1 cellular context compared by ENCODE assay signal in the genomic region with DNA sequence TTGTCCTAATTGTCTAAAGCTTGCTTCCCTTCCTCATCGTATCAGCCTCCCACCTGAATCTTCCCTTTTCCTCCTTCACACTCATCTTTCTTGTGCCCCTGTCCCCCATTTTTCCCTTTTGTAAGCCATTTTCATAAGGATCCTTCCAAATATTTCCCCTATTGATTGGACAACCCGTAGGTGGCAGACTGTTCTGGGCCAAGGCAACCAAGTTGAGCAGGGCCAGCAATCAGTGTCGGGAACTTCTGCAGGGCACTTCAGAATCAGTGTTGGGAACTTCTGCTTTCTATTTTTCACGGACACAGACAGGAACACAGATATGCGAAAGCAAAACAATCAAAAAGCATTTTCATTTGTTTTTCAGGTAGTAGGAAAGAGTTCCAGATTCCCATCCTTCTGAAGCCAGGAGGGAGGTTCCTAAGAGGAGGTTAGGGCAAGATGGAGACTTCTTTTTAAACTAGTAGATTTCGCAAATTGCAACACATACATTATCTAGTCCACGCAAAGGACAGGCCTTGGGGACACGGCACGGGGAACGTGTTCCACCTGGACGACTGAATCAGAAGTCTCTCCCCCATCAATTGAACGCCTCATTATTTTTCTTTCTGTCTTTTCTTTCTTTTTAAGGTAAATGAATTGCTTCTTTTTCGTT.
A peak's percentile ranks its signal among the peaks of the same experiment; 100 is the strongest.
TF ChIP-seq lines count a peak whose summit lies in the region.

No MANE protein-coding gene starts in this region.

TF ChIP-seq in K562, 482 proteins besides CTCF, POLR2A, EP300 and RAD21 (continued from another document):
- no peak for TF ChIP-seq ZNF586 (CRISPR knock-in tag; conservative IDR thresholded peaks at IDR 0.05)
- TF ChIP-seq BRD9 (IDR thresholded peaks at IDR 0.05; ENCODE audit: low read depth, partially characterized antibody) = no peak
- peak; percentile 44; the same call in 1 of the 2 replicates for TF ChIP-seq SPI1 (IDR thresholded peaks at IDR 0.05; ENCODE audit: borderline replicate concordance, low read depth, low read length)
- peak in 1 of 2 experiments; percentile 75; a peak in 2 of 4 replicates for TF ChIP-seq HDAC1 (IDR thresholded peaks at IDR 0.05)
- TF ChIP-seq, protein P1, sequence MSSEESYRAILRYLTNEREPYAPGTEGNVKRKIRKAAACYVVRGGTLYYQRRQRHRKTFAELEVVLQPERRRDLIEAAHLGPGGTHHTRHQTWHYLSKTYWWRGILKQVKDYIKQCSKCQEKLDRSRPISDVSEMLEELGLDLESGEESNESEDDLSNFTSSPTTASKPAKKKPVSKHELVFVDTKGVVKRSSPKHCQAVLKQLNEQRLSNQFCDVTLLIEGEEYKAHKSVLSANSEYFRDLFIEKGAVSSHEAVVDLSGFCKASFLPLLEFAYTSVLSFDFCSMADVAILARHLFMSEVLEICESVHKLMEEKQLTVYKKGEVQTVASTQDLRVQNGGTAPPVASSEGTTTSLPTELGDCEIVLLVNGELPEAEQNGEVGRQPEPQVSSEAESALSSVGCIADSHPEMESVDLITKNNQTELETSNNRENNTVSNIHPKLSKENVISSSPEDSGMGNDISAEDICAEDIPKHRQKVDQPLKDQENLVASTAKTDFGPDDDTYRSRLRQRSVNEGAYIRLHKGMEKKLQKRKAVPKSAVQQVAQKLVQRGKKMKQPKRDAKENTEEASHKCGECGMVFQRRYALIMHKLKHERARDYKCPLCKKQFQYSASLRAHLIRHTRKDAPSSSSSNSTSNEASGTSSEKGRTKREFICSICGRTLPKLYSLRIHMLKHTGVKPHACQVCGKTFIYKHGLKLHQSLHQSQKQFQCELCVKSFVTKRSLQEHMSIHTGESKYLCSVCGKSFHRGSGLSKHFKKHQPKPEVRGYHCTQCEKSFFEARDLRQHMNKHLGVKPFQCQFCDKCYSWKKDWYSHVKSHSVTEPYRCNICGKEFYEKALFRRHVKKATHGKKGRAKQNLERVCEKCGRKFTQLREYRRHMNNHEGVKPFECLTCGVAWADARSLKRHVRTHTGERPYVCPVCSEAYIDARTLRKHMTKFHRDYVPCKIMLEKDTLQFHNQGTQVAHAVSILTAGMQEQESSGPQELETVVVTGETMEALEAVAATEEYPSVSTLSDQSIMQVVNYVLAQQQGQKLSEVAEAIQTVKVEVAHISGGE (CRISPR knock-in tag; IDR thresholded peaks at IDR 0.05) = 0 out of 6 replicates have a peak, but pooled peaks of 1 of the 3 experiments have one; percentile 22
- TF ChIP-seq MTA1 (IDR thresholded peaks at IDR 0.05; ENCODE audit: borderline replicate concordance) = peak; percentile 27; the same call in 1 of the 2 replicates
- no peak for TF ChIP-seq FOXK1 (CRISPR knock-in tag; IDR thresholded peaks at IDR 0.05; ENCODE audit: borderline replicate concordance)
- TF ChIP-seq ARNT (IDR thresholded peaks at IDR 0.05) = 0 out of 4 replicates have a peak, but pooled peaks of 1 of the 2 experiments have one; percentile 6
- TF ChIP-seq, protein P2, sequence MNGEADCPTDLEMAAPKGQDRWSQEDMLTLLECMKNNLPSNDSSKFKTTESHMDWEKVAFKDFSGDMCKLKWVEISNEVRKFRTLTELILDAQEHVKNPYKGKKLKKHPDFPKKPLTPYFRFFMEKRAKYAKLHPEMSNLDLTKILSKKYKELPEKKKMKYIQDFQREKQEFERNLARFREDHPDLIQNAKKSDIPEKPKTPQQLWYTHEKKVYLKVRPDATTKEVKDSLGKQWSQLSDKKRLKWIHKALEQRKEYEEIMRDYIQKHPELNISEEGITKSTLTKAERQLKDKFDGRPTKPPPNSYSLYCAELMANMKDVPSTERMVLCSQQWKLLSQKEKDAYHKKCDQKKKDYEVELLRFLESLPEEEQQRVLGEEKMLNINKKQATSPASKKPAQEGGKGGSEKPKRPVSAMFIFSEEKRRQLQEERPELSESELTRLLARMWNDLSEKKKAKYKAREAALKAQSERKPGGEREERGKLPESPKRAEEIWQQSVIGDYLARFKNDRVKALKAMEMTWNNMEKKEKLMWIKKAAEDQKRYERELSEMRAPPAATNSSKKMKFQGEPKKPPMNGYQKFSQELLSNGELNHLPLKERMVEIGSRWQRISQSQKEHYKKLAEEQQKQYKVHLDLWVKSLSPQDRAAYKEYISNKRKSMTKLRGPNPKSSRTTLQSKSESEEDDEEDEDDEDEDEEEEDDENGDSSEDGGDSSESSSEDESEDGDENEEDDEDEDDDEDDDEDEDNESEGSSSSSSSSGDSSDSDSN (IDR thresholded peaks at IDR 0.05; ENCODE audit: borderline replicate concordance in 1 of 2, low read depth in 2 of 2, low read length in 2 of 2) = peak in 1 of 2 experiments; percentile 56; a peak in 1 of 4 replicates
- TF ChIP-seq, protein P3, sequence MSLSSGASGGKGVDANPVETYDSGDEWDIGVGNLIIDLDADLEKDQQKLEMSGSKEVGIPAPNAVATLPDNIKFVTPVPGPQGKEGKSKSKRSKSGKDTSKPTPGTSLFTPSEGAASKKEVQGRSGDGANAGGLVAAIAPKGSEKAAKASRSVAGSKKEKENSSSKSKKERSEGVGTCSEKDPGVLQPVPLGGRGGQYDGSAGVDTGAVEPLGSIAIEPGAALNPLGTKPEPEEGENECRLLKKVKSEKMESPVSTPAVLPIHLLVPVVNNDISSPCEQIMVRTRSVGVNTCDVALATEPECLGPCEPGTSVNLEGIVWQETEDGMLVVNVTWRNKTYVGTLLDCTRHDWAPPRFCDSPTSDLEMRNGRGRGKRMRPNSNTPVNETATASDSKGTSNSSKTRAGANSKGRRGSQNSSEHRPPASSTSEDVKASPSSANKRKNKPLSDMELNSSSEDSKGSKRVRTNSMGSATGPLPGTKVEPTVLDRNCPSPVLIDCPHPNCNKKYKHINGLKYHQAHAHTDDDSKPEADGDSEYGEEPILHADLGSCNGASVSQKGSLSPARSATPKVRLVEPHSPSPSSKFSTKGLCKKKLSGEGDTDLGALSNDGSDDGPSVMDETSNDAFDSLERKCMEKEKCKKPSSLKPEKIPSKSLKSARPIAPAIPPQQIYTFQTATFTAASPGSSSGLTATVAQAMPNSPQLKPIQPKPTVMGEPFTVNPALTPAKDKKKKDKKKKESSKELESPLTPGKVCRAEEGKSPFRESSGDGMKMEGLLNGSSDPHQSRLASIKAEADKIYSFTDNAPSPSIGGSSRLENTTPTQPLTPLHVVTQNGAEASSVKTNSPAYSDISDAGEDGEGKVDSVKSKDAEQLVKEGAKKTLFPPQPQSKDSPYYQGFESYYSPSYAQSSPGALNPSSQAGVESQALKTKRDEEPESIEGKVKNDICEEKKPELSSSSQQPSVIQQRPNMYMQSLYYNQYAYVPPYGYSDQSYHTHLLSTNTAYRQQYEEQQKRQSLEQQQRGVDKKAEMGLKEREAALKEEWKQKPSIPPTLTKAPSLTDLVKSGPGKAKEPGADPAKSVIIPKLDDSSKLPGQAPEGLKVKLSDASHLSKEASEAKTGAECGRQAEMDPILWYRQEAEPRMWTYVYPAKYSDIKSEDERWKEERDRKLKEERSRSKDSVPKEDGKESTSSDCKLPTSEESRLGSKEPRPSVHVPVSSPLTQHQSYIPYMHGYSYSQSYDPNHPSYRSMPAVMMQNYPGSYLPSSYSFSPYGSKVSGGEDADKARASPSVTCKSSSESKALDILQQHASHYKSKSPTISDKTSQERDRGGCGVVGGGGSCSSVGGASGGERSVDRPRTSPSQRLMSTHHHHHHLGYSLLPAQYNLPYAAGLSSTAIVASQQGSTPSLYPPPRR (CRISPR knock-in tag; IDR thresholded peaks at IDR 0.05; ENCODE audit: borderline replicate concordance) = 0 out of 2 replicates have a peak, but pooled peaks have one; percentile 58
- peak; percentile 16; the same call in 1 of the 2 replicates for TF ChIP-seq NFIC (IDR thresholded peaks at IDR 0.05)
- no peak for TF ChIP-seq KLF10 (CRISPR knock-in tag; IDR thresholded peaks at IDR 0.05)
- TF ChIP-seq ZBTB1 (CRISPR knock-in tag; IDR thresholded peaks at IDR 0.05; ENCODE audit: borderline replicate concordance, low read depth) = no peak
- 0 out of 2 replicates have a peak, but pooled peaks have one; percentile 7 for TF ChIP-seq JUND (IDR thresholded peaks at IDR 0.05; ENCODE audit: borderline replicate concordance, low read depth, low read length)
- TF ChIP-seq JUND (tag; IDR thresholded peaks at IDR 0.05; ENCODE audit: borderline replicate concordance, low read depth, low read length) = no peak; the same call in 2 of the 3 replicates
- TF ChIP-seq KDM1A (IDR thresholded peaks at IDR 0.05) = peak; percentile 87 to 91
- 0 out of 2 replicates have a peak, but pooled peaks have one; percentile 29 for TF ChIP-seq ZEB2 (IDR thresholded peaks at IDR 0.05)
- TF ChIP-seq CREB1 (IDR thresholded peaks at IDR 0.05) = 0 out of 2 replicates have a peak, but pooled peaks have one; percentile 6
- no peak for TF ChIP-seq CREB1 (CRISPR knock-in tag; IDR thresholded peaks at IDR 0.05)
- TF ChIP-seq DPF2 (IDR thresholded peaks at IDR 0.05) = peak; percentile 38; the same call in 1 of the 2 replicates
- no peak for TF ChIP-seq HOXB6 (CRISPR knock-in tag; IDR thresholded peaks at IDR 0.05; ENCODE audit: borderline replicate concordance)
- TF ChIP-seq BCOR (IDR thresholded peaks at IDR 0.05) = peak; percentile 14; the same call in 1 of the 2 replicates
- no peak for TF ChIP-seq CBX8 (IDR thresholded peaks at IDR 0.05; ENCODE audit: borderline replicate concordance, extremely low read depth, low read depth, low read length, poor library complexity, severe bottlenecking)
- peak; percentile 8; the same call in 1 of the 2 replicates for TF ChIP-seq RAD51 (IDR thresholded peaks at IDR 0.05; ENCODE audit: borderline replicate concordance, low read depth)
- TF ChIP-seq PHF21A (IDR thresholded peaks at IDR 0.05; ENCODE audit: borderline replicate concordance, low read depth) = peak; percentile 85; the same call in 1 of the 2 replicates
- TF ChIP-seq, protein P4, sequence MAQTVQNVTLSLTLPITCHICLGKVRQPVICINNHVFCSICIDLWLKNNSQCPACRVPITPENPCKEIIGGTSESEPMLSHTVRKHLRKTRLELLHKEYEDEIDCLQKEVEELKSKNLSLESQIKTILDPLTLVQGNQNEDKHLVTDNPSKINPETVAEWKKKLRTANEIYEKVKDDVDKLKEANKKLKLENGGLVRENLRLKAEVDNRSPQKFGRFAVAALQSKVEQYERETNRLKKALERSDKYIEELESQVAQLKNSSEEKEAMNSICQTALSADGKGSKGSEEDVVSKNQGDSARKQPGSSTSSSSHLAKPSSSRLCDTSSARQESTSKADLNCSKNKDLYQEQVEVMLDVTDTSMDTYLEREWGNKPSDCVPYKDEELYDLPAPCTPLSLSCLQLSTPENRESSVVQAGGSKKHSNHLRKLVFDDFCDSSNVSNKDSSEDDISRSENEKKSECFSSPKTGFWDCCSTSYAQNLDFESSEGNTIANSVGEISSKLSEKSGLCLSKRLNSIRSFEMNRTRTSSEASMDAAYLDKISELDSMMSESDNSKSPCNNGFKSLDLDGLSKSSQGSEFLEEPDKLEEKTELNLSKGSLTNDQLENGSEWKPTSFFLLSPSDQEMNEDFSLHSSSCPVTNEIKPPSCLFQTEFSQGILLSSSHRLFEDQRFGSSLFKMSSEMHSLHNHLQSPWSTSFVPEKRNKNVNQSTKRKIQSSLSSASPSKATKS (CRISPR knock-in tag; IDR thresholded peaks at IDR 0.05) = no peak
- TF ChIP-seq, protein P5, sequence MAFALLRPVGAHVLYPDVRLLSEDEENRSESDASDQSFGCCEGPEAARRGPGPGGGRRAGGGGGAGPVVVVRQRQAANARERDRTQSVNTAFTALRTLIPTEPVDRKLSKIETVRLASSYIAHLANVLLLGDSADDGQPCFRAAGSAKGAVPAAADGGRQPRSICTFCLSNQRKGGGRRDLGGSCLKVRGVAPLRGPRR (CRISPR knock-in tag; IDR thresholded peaks at IDR 0.05) = no peak
- TF ChIP-seq, protein P6, sequence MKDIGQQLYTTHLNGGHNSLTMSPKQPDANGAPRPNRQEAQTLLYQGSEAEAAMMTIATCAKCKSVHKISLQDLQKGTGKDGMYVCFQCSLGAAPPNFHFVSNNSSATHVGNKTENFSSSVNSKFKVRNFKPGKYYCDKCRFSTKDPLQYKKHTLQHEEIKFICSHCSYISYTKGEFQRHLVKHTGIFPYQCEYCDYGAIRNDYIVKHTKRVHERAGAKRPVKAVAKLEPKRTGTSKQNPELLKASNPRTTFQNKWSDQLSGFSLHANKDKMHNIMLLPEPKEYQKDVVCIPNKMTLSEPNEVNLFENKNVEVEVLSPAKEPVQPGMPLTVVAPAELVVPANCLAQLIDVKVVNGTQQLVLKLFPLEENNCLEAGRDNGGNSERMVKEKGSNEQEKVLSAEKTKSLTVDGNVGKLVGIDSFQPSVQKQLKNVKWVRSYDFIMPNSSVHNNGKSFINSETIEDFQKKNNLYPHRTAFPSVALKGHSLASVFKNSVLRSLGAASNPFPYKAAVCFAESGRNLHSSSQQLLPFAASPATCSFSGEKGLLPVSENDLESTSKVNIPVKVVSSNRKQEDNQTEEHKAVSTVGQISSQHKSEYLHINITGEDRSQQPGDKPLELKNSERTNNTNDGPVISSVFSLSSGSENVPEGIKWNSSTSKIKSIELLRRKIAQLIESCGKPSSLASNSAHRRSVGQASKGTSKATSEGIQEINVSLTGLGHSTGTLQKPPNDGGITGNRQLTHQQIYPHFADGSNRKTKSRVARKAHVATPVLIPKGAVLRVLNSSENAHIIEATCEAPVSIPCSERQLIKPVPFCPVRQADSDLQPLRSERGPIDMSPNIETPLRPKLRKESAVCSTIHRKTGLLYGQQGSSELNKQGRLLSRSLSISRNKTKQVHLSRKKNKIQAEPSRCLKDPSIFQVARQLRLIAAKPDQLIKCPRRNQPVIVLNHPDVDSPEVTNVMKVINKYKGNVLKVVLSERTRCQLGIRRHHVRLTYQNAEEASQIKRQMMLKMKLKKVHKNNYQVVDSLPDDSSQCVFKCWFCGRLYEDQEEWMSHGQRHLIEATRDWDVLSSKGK (CRISPR knock-in tag; IDR thresholded peaks at IDR 0.05) = no peak
